10 cellular contexts compared by ENCODE assay signal in the genomic region with DNA sequence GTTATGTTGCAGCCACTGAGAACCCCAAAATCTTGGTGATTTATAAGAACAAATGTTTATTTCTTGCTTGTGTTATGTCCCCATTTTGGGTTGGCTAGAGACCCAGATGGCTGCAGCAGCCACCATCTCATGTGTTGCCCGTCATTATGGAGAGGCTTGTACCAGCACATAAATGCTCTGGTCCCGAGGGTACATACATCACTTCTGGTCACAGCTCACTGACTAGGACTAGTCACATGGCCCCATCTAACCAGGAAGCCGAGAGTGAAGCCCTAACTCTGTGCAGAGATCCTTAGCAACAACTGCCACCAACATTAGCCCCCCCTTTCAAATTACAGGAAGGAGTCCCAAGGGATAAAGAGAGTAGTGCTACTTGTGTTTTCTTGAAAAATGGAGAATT.
DNase-seq lines count a peak whose midpoint lies in the region; ATAC-seq lines count a peak whose summit lies in the region.
"Had no signal": no experiment of that assay in that cellular context is flagged by ENCODE, and none has a peak within 500 bp of the region (broad histone marks: within the 10 kb centered on the region; RNA-seq: fewer than 3 reads in every experiment).

No MANE protein-coding gene starts in this region.

- H3K27ac Mint-ChIP-seq in stimulated activated memory B cell treated with anti-CD40 and anti-IgM and Interleukin-4, amounts not matched to agents 10 μg/mL and 1 μg/mL and 100 μg/mL, for 72 hours: peak overlapping the region; percentile 9
- H3K27ac Mint-ChIP-seq: activated naive CD8-positive, alpha-beta T cell had no signal

- no peak overlapping the region for H3K4me3 Mint-ChIP-seq in stimulated activated memory B cell treated with anti-CD40 and anti-IgM and Interleukin-4, amounts not matched to agents 10 μg/mL and 1 μg/mL and 100 μg/mL, for 72 hours
- H3K4me3 Mint-ChIP-seq: activated naive CD8-positive, alpha-beta T cell had no signal

- H3K9me3 Mint-ChIP-seq in stimulated activated memory B cell treated with anti-CD40 and anti-IgM and Interleukin-4, amounts not matched to agents 10 μg/mL and 1 μg/mL and 100 μg/mL, for 72 hours: no peaks in the 10 kb centered on the region

- no peaks in the 10 kb centered on the region for H3K27me3 Mint-ChIP-seq in stimulated activated memory B cell treated with anti-CD40 and anti-IgM and Interleukin-4, amounts not matched to agents 10 μg/mL and 1 μg/mL and 100 μg/mL, for 72 hours
- H3K27me3 Mint-ChIP-seq: activated naive CD8-positive, alpha-beta T cell had no signal

- ATAC-seq in HG02885 (IDR thresholded peaks at IDR 0.05; ENCODE audit: poor library complexity, unreplicated experiment) (peak; percentile 86), HG03045 (IDR thresholded peaks at IDR 0.05; ENCODE audit: unreplicated experiment) (no peak)
- ATAC-seq in stimulated activated memory B cell treated with anti-CD40 and anti-IgM and Interleukin-4, amounts not matched to agents 10 μg/mL and 1 μg/mL and 100 μg/mL, for 72 hours: peak; percentile 94

- H3K36me3 Mint-ChIP-seq in stimulated activated memory B cell treated with anti-CD40 and anti-IgM and Interleukin-4, amounts not matched to agents 10 μg/mL and 1 μg/mL and 100 μg/mL, for 72 hours: peaks cover 15% of the 10 kb centered on the region

- DNase-seq in NCI-H1417 (lab: John Stamatoyannopoulos, UW) (peak in 2 of 3 experiments; percentile 15 to 91), NCI-H1417 treated with DMSO at 0.1 percent for 48 hours (lab: John Stamatoyannopoulos, UW) (no peak), NCI-H2107 (lab: John Stamatoyannopoulos, UW) (peak; percentile 49), T1000 (lab: John Stamatoyannopoulos, UW) (no peak), AG20443 (ENCODE audit: low spot score) (no peak)
- DNase-seq: NCI-H774 had no signal

- H3K4me1 Mint-ChIP-seq in stimulated activated memory B cell treated with anti-CD40 and anti-IgM and Interleukin-4, amounts not matched to agents 10 μg/mL and 1 μg/mL and 100 μg/mL, for 72 hours: peaks cover 21% of the 10 kb centered on the region

Comparison
In these comparisons a context has a peak if more than half of its experiments do, and no peak if none do; other contexts are left out.
1. DNase-seq: peak in NCI-H1417 (2 of 3) and NCI-H2107 (single experiment); none in NCI-H1417 treated with DMSO at 0.1 percent for 48 hours (single experiment), T1000 (single experiment) and AG20443 (single experiment).